24 cellular contexts compared by ENCODE assay signal in genomic region chr5:54766748-54767147, GRCh38.
DNase-seq lines count a peak whose midpoint lies in the region; ATAC-seq and TF ChIP-seq lines count a peak whose summit lies in the region.
"Had no signal": no experiment of that assay in that cellular context is flagged by ENCODE, and none has a peak within 500 bp of the region (broad histone marks: within the 10 kb centered on the region; RNA-seq: fewer than 3 reads in every experiment).

No MANE protein-coding gene starts in this region.

- no peaks in the 10 kb centered on the region for H3K9me2 ChIP-seq in PC-3 (replicated peaks; ENCODE audit: low read length)

- no peak overlapping the region for H3K4ac ChIP-seq in H9 (ENCODE audit: low read depth, low read length)

- DNase-seq in H9 (no peak), PC-3 (no peak), epithelial cell of proximal tubule (ENCODE audit: low read depth) (no peak), NCI-H446 treated with DMSO at 0.1 percent for 48 hours (lab: John Stamatoyannopoulos, UW) (no peak), DMS79 (lab: John Stamatoyannopoulos, UW) (no peak)
- DNase-seq: activated CD4-positive, alpha-beta memory T cell treated with anti-CD3 and anti-CD28 coated beads for 36 hours; activated T-cell treated with anti-CD3 and anti-CD28 coated beads, Interleukin-2, amount 50 U/mL, for 1 hour; AML-193; hippocampal formation; naive thymus-derived CD8-positive, alpha-beta T cell; NCI-H1092 treated with DMSO at 0.1 percent for 48 hours; NCI-H774; pancreas; stimulated activated CD4-positive, alpha-beta T cell treated with anti-CD3 and anti-CD28 coated beads, Interleukin-2, amount 100 ng/mL, for 24 hours; stomach; SW 1271; upper lobe of right lung had no signal

- H2BK5ac ChIP-seq in H9 (ENCODE audit: insufficient read length, low read length): no peak overlapping the region

- no peaks in the 10 kb centered on the region for H3K27me3 ChIP-seq in H9 (ENCODE audit: insufficient read depth, low read length)
- H3K27me3 ChIP-seq in PC-3 (ENCODE audit: low read length): no peaks in the 10 kb centered on the region
- H3K27me3 ChIP-seq: pancreas, stomach, upper lobe of right lung had no signal

- H3K4me1 ChIP-seq in H9 (ENCODE audit: insufficient read depth, low read length) (no peaks in the 10 kb centered on the region), PC-3 (ENCODE audit: insufficient read depth, low read length) (no peaks in the 10 kb centered on the region)
- H3K4me1 ChIP-seq: pancreas, stomach, upper lobe of right lung had no signal

- H2BK15ac ChIP-seq in H9 (ENCODE audit: low read depth, low read length): no peak overlapping the region

- intact Hi-C loops in PC-3 (cut with micrococcal nuclease): no loop called here

- H3K9ac ChIP-seq in H9 (ENCODE audit: extremely low read depth, insufficient read length, low read length) (no peak overlapping the region), PC-3 (ENCODE audit: low read length) (no peak overlapping the region)

- H3F3A ChIP-seq in PC-3 (ENCODE audit: low read length, unreplicated experiment): no peaks in the 10 kb centered on the region

- H3K79me2 ChIP-seq in H9 (ENCODE audit: insufficient read depth, low read length): no peaks in the 10 kb centered on the region
- no peaks in the 10 kb centered on the region for H3K79me2 ChIP-seq in PC-3 (ENCODE audit: low read length)

- H3K27ac ChIP-seq in C4-2B: no peak overlapping the region
- no peak overlapping the region for H3K27ac ChIP-seq in H9 (ENCODE audit: insufficient read length, low read depth, low read length)
- H3K27ac ChIP-seq in PC-3 (ENCODE audit: low read length): no peak overlapping the region
- H3K27ac ChIP-seq: coronary artery, pancreas, stomach, upper lobe of right lung had no signal

- no peaks in the 10 kb centered on the region for H3K27me3 Mint-ChIP-seq in H9 (ENCODE audit: low read depth)
- H3K27me3 Mint-ChIP-seq: activated CD4-positive, alpha-beta memory T cell treated with anti-CD3 and anti-CD28 coated beads for 36 hours; activated naive CD4-positive, alpha-beta T cell treated with anti-CD3 and anti-CD28 coated beads, Interleukin-2, amount 50 U/mL, for 24 hours; IgD-negative memory B cell; memory B cell; naive thymus-derived CD8-positive, alpha-beta T cell had no signal

- no peaks in the 10 kb centered on the region for H3K23me2 ChIP-seq in H9 (ENCODE audit: insufficient read length, low read depth, low read length, poor library complexity, severe bottlenecking)

- POLR2A ChIA-PET in PC-3 (lab: Charles Lee; ENCODE audit: unreplicated experiment): interaction anchor here (0.6 kb wide), 1 partner anchor 153 kb away, joined by 3 read pairs; no protein-coding TSS in a partner anchor

- H3K4me2 ChIP-seq in H9 (ENCODE audit: insufficient read depth, insufficient read length, low read length) (no peak overlapping the region), PC-3 (ENCODE audit: low read length) (no peak overlapping the region)

- no peak overlapping the region for H3K4me3 ChIP-seq in PC-3 (ENCODE audit: low read length)
- no peak overlapping the region for H3K4me3 ChIP-seq in epithelial cell of proximal tubule (ENCODE audit: low read depth, low read length)
- H3K4me3 ChIP-seq: coronary artery, pancreas, stomach, upper lobe of right lung had no signal

- no peak overlapping the region for H3K4me3 Mint-ChIP-seq in H9
- H3K4me3 Mint-ChIP-seq: activated CD4-positive, alpha-beta memory T cell treated with anti-CD3 and anti-CD28 coated beads for 36 hours; activated naive CD4-positive, alpha-beta T cell treated with anti-CD3 and anti-CD28 coated beads, Interleukin-2, amount 50 U/mL, for 24 hours; IgD-negative memory B cell; memory B cell; naive thymus-derived CD8-positive, alpha-beta T cell had no signal

- no peaks in the 10 kb centered on the region for H3K36me3 ChIP-seq in PC-3 (ENCODE audit: low read depth, low read length)
- H3K36me3 ChIP-seq: pancreas, stomach, upper lobe of right lung had no signal

- CTCF ChIA-PET in PC-3 (lab: Charles Lee): no interaction called here

- H4K91ac ChIP-seq in H9 (ENCODE audit: insufficient read length, low read depth, low read length): no peak overlapping the region

- H3K36me3 Mint-ChIP-seq in H9 (ENCODE audit: insufficient read depth in 1 of 3, low read depth in 3 of 3): no peaks in the 10 kb centered on the region; a peak in 1 of 7 replicates
- H3K36me3 Mint-ChIP-seq: activated CD4-positive, alpha-beta memory T cell treated with anti-CD3 and anti-CD28 coated beads for 36 hours; activated naive CD4-positive, alpha-beta T cell treated with anti-CD3 and anti-CD28 coated beads, Interleukin-2, amount 50 U/mL, for 24 hours; IgD-negative memory B cell; memory B cell; naive thymus-derived CD8-positive, alpha-beta T cell had no signal

- no peaks in the 10 kb centered on the region for H3K79me1 ChIP-seq in H9 (ENCODE audit: insufficient read depth, low read depth, low read length, poor library complexity, severe bottlenecking)

- no peak for ATAC-seq in PC-3
- no peak for ATAC-seq in GM19397 (IDR thresholded peaks at IDR 0.05; ENCODE audit: unreplicated experiment)
- ATAC-seq in HG03439 (IDR thresholded peaks at IDR 0.05; ENCODE audit: unreplicated experiment): no peak
- ATAC-seq: naive thymus-derived CD8-positive, alpha-beta T cell; pancreas; upper lobe of right lung had no signal

- H2BK120ac ChIP-seq in H9 (ENCODE audit: low read depth, low read length, poor library complexity, severe bottlenecking): no peak overlapping the region

- H3K4me1 Mint-ChIP-seq in H9: peaks cover 0 to 2% of the 10 kb centered on the region in 2 experiments; a peak in 2 of 4 replicates
- H3K4me1 Mint-ChIP-seq: activated naive CD4-positive, alpha-beta T cell treated with anti-CD3 and anti-CD28 coated beads, Interleukin-2, amount 50 U/mL, for 24 hours had no signal

- H3K18ac ChIP-seq in H9 (ENCODE audit: insufficient read length, low read depth, low read length): no peak overlapping the region

- no peaks in the 10 kb centered on the region for H3K9me3 Mint-ChIP-seq in H9
- H3K9me3 Mint-ChIP-seq: activated CD4-positive, alpha-beta memory T cell treated with anti-CD3 and anti-CD28 coated beads for 36 hours; activated naive CD4-positive, alpha-beta T cell treated with anti-CD3 and anti-CD28 coated beads, Interleukin-2, amount 50 U/mL, for 24 hours; IgD-negative memory B cell; naive thymus-derived CD8-positive, alpha-beta T cell had no signal

- no peak overlapping the region for H2BK12ac ChIP-seq in H9 (ENCODE audit: insufficient read length, low read depth, low read length)

- H3T11ph ChIP-seq in H9 (ENCODE audit: low read length): no peak overlapping the region

- H2BK20ac ChIP-seq in H9 (ENCODE audit: low read depth, low read length, poor library complexity, severe bottlenecking): no peak overlapping the region

- H3K23ac ChIP-seq in H9 (ENCODE audit: insufficient read length, low read depth, low read length): no peak overlapping the region

- no TSS peak for BruUV-seq in PC-3 (replicated peaks; lab: Mats Ljungman, UMichigan)

- H2AFZ ChIP-seq in H9 (ENCODE audit: low read length) (no peak overlapping the region), PC-3 (ENCODE audit: low read length) (no peak overlapping the region)

- H3K9me3 ChIP-seq in H9 (ENCODE audit: control insufficient read depth, low read depth, low read length) (no peaks in the 10 kb centered on the region), PC-3 (ENCODE audit: low read length) (no peaks in the 10 kb centered on the region)
- H3K9me3 ChIP-seq: pancreas, stomach, upper lobe of right lung had no signal

- no peak overlapping the region for H3K27ac Mint-ChIP-seq in H9
- H3K27ac Mint-ChIP-seq: activated CD4-positive, alpha-beta memory T cell treated with anti-CD3 and anti-CD28 coated beads for 36 hours; activated naive CD4-positive, alpha-beta T cell treated with anti-CD3 and anti-CD28 coated beads, Interleukin-2, amount 50 U/mL, for 24 hours; IgD-negative memory B cell; memory B cell had no signal

- H2AK5ac ChIP-seq in H9 (ENCODE audit: insufficient read length, low read length): no peak overlapping the region

- no peak overlapping the region for H4K5ac ChIP-seq in H9 (ENCODE audit: insufficient read length, low read depth, low read length)

- TF ChIP-seq CTCF in C4-2B (conservative IDR thresholded peaks at IDR 0.05) (peak; percentile 64), H9 (conservative IDR thresholded peaks at IDR 0.05) (peak; percentile 53), PC-3 (conservative IDR thresholded peaks at IDR 0.05; ENCODE audit: low read depth, low read length) (peak; percentile 28; the same call in 1 of the 2 replicates), epithelial cell of proximal tubule (conservative IDR thresholded peaks at IDR 0.05; ENCODE audit: low read depth, low read length) (peak; percentile 30)

- no peak overlapping the region for H3K56ac ChIP-seq in H9 (ENCODE audit: insufficient read length, low read depth, low read length)

- H3K14ac ChIP-seq in H9 (ENCODE audit: insufficient read depth, low read length): no peak overlapping the region

- WGBS in H9 (ENCODE audit: extremely low coverage, insufficient read length, low lambda C conversion rate): no CpG with 5 or more reads among the region's 1 CpG

- no peaks in the 10 kb centered on the region for H4K20me1 ChIP-seq in H9 (ENCODE audit: control insufficient read depth, insufficient read depth, insufficient read length)
- no peaks in the 10 kb centered on the region for H4K20me1 ChIP-seq in PC-3 (ENCODE audit: low read length)

- H4K8ac ChIP-seq in H9 (replicated peaks; ENCODE audit: insufficient read length, low read depth, low read length): no peak overlapping the region
